Comparison of ENCODE assay signal across 8 cellular contexts in the genomic region with DNA sequence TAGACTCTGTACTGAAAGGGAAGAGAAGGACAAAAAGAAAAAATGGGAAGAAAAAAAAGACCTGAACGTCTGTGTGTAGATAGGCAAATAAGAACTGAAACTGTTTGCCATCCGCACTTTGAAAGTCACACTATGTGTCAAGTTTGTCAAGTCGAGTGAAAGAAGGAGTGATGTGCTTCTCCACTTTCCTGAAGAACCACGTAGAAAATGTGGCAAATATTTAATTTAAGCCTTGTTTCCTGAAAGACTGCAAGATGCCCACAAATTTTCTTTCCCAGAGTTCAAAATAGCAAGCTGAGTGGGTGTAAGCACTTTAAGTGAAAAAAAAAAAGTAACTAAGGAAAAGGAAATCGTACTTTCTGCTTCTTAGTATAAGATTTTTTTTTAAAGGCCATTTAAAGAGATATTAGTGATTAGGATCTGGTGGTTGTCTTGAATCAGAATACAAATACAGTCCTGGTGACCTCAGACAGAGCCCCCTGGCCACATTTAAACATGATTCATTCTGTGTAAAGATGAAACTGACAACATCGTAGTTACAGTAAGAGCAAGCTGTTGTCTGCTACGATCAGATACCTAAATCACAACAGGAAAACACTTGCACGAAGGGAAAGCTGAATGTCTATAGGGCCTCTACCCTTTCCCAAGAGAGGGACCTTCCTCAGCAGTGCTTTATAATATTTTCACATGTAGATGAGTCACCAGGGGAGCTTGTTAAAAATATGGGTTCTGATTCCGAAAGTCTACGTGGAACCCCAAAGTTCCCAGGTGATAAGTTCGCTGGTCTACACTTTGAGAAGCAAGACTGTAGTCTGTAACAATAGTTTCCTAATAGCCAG.
DNase-seq lines count a peak whose midpoint lies in the region; ATAC-seq and FAIRE-seq lines count a peak whose summit lies in the region.

No MANE protein-coding gene starts in this region.

- H3K4me3 ChIP-seq in BLaER1 treated with 17β-estradiol and CSF1 and Interleukin-3, amounts not matched to agents 10 nM and 100 nM, result peak overlapping the region in 2 of 10 experiments; percentile 9 to 19; a peak in 3 of 20 replicates

- H3K9me3 Mint-ChIP-seq in activated CD4-positive, alpha-beta memory T cell treated with anti-CD3 and anti-CD28 coated beads, Interleukin-2, amount 10 ng/mL, durations not matched to agents 7 days and 5 days, result no peaks in the 10 kb centered on the region

- no peaks in the 10 kb centered on the region for H3K27me3 ChIP-seq in BLaER1 treated with 17β-estradiol and CSF1 and Interleukin-3, amounts not matched to agents 10 nM and 100 nM

- peak overlapping the region; percentile 85 for H3K27ac Mint-ChIP-seq in activated CD4-positive, alpha-beta memory T cell treated with anti-CD3 and anti-CD28 coated beads, Interleukin-2, amount 10 ng/mL, durations not matched to agents 7 days and 5 days

- POLR2A ChIA-PET in activated CD4-positive, alpha-beta memory T cell treated with anti-CD3 and anti-CD28 coated beads, Interleukin-2, amount 10 ng/mL, durations not matched to agents 7 days and 5 days (lab: Charles Lee), result interaction anchor here (0.7 to 13.2 kb wide), 27 partner anchors 9 to 104 kb away, joined by 3 to 202 read pairs (median 9); partner anchors contain the start of gene HIVEP2

- peaks cover 0 to 62% (median 10%) of the 10 kb centered on the region in 11 experiments; a peak in 10 of 22 replicates for H4K20me1 ChIP-seq in BLaER1 treated with 17β-estradiol and CSF1 and Interleukin-3, amounts not matched to agents 10 nM and 100 nM

- no peaks in the 10 kb centered on the region for H3K27me3 Mint-ChIP-seq in activated CD4-positive, alpha-beta memory T cell treated with anti-CD3 and anti-CD28 coated beads, Interleukin-2, amount 10 ng/mL, durations not matched to agents 7 days and 5 days

- H3K36me3 ChIP-seq in BLaER1 treated with 17β-estradiol and CSF1 and Interleukin-3, amounts not matched to agents 10 nM and 100 nM, result peaks cover 0 to 3% (median 0%) of the 10 kb centered on the region in 11 experiments; a peak in 2 of 22 replicates

- peaks cover 5% of the 10 kb centered on the region for H3K36me3 Mint-ChIP-seq in activated CD4-positive, alpha-beta memory T cell treated with anti-CD3 and anti-CD28 coated beads, Interleukin-2, amount 10 ng/mL, durations not matched to agents 7 days and 5 days (ENCODE audit: low read depth)

- peak overlapping the region; percentile 50 to 94 (median 69) for H3K4me2 ChIP-seq in BLaER1 treated with 17β-estradiol and CSF1 and Interleukin-3, amounts not matched to agents 10 nM and 100 nM

- H3K27ac ChIP-seq in BLaER1 treated with 17β-estradiol and CSF1 and Interleukin-3, amounts not matched to agents 10 nM and 100 nM, result peak overlapping the region in 9 of 11 experiments; percentile 2 to 45 (median 25); a peak in 13 of 22 replicates

- peak overlapping the region in 3 of 11 experiments; percentile 1 to 30 (median 26); a peak in 3 of 22 replicates for H3K9ac ChIP-seq in BLaER1 treated with 17β-estradiol and CSF1 and Interleukin-3, amounts not matched to agents 10 nM and 100 nM

- CTCF ChIA-PET in activated CD4-positive, alpha-beta memory T cell treated with anti-CD3 and anti-CD28 coated beads, Interleukin-2, amount 10 ng/mL, durations not matched to agents 7 days and 5 days (lab: Charles Lee), result interaction anchor here (0.5 to 4.7 kb wide), 13 partner anchors 9 to 1817 kb away, joined by 3 to 32 read pairs (median 5); no protein-coding TSS in a partner anchor

- FAIRE-seq in GM19239 (lab: Jason Lieb, UNC) (peak; percentile 99), frontal cortex (lab: Jason Lieb, UNC) (no peak)

- no peak for DNase-seq in GM19239 (ENCODE audit: insufficient read length, low spot score)
- DNase-seq in activated CD4-positive, alpha-beta memory T cell treated with anti-CD3 and anti-CD28 coated beads, Interleukin-2, amount 10 ng/mL, durations not matched to agents 7 days and 5 days, result peak; percentile 52
- peak; percentile 81 for DNase-seq in iris pigment epithelial cell (ENCODE audit: low read depth)
- DNase-seq in putamen (ENCODE audit: low spot score), result no peak
- DNase-seq in GM19238 (ENCODE audit: insufficient read length, low spot score), result no peak
- DNase-seq in frontal cortex (ENCODE audit: low spot score in 2 of 2), result no peak

- peaks cover 60 to 71% (median 64%) of the 10 kb centered on the region in 10 experiments for H3K4me1 ChIP-seq in BLaER1 treated with 17β-estradiol and CSF1 and Interleukin-3, amounts not matched to agents 10 nM and 100 nM

- peak overlapping the region; percentile 75 for H3K4me3 Mint-ChIP-seq in activated CD4-positive, alpha-beta memory T cell treated with anti-CD3 and anti-CD28 coated beads, Interleukin-2, amount 10 ng/mL, durations not matched to agents 7 days and 5 days

- peaks cover 0 to 5% (median 0%) of the 10 kb centered on the region in 11 experiments; a peak in 1 of 22 replicates for H3K9me3 ChIP-seq in BLaER1 treated with 17β-estradiol and CSF1 and Interleukin-3, amounts not matched to agents 10 nM and 100 nM (replicated peaks in 1 of 11)

- H3K4me1 Mint-ChIP-seq in activated CD4-positive, alpha-beta memory T cell treated with anti-CD3 and anti-CD28 coated beads, Interleukin-2, amount 10 ng/mL, durations not matched to agents 7 days and 5 days, result peaks cover 84% of the 10 kb centered on the region

- peak; percentile 73 for ATAC-seq in HG03196 (IDR thresholded peaks at IDR 0.05; ENCODE audit: unreplicated experiment)

Comparison
In these comparisons a context has a peak if more than half of its experiments do, and no peak if none do; other contexts are left out.
1. DNase-seq: peak in activated CD4-positive, alpha-beta memory T cell treated with anti-CD3 and anti-CD28 coated beads, Interleukin-2, amount 10 ng/mL, durations not matched to agents 7 days and 5 days (single experiment) and iris pigment epithelial cell (single experiment); none in GM19239 (single experiment), putamen (single experiment), GM19238 (single experiment) and frontal cortex (0 of 2).